In the genomic region with DNA sequence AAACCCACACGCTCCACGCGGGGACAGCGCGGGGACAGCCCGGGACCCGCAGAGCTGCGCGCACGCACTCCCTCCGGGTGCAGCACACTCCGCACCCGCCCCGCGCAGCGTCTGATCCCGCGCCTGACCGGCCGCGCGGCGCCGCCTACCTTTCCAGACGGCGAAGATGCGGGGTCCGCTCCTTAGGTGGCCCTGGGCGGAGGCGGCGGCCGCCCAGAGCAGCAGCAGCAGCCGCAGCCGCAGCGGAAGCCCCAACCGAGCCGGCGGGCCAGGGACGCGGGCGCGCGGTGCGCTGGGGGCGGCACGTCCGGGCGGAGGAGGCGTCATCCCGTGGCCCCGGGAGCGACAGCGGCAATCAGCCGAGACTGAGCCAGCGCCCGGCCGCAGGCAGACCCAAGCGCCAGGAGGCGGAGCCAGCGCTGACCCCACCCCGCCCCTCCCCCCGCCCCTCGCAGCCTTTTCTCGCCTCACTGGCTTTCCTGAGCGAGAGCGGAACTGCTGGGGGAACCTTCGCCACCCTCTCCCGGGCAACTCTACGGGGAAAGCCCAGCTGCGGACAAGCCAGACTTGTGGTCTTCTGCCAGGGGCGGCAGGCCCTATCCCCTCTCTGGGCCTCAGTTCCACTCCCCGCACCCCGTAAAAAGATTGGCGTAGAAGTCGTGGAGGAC, we compare ENCODE assay signal across 1 cellular context.
TF ChIP-seq lines count a peak whose summit lies in the region.

A gene with protein sequence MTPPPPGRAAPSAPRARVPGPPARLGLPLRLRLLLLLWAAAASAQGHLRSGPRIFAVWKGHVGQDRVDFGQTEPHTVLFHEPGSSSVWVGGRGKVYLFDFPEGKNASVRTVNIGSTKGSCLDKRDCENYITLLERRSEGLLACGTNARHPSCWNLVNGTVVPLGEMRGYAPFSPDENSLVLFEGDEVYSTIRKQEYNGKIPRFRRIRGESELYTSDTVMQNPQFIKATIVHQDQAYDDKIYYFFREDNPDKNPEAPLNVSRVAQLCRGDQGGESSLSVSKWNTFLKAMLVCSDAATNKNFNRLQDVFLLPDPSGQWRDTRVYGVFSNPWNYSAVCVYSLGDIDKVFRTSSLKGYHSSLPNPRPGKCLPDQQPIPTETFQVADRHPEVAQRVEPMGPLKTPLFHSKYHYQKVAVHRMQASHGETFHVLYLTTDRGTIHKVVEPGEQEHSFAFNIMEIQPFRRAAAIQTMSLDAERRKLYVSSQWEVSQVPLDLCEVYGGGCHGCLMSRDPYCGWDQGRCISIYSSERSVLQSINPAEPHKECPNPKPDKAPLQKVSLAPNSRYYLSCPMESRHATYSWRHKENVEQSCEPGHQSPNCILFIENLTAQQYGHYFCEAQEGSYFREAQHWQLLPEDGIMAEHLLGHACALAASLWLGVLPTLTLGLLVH (minus strand): TSS at position 367 of the 668 bp plus-strand sequence. CDS start 40 bp downstream, at position 327.

TF ChIP-seq in HEK293, 187 proteins besides CTCF, POLR2A, EP300 and RAD21 (continued from another document):
- TF ChIP-seq, protein P1, sequence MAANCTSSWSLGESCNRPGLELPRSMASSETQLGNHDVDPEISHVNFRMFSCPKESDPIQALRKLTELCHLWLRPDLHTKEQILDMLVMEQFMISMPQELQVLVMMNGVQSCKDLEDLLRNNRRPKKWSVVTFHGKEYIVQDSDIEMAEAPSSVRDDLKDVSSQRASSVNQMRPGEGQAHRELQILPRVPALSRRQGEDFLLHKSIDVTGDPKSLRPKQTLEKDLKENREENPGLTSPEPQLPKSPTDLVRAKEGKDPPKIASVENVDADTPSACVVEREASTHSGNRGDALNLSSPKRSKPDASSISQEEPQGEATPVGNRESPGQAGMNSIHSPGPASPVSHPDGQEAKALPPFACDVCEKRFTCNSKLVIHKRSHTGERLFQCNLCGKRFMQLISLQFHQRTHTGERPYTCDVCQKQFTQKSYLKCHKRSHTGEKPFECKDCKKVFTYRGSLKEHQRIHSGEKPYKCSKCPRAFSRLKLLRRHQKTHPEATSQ (tag by site-specific recombination; IDR thresholded peaks at IDR 0.05), result 0 out of 2 replicates have a peak, but pooled peaks have one; percentile 25
- TF ChIP-seq, protein P2, sequence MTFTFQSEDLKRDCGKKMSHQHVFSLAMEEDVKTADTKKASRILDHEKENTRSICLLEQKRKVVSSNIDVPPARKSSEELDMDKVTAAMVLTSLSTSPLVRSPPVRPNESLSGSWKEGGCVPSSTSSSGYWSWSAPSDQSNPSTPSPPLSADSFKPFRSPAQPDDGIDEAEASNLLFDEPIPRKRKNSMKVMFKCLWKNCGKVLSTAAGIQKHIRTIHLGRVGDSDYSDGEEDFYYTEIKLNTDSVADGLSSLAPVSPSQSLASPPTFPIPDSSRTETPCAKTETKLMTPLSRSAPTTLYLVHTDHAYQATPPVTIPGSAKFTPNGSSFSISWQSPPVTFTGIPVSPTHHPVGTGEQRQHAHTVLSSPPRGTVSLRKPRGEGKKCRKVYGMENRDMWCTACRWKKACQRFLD (tag by site-specific recombination; IDR thresholded peaks at IDR 0.05), result no peak
- TF ChIP-seq ZBTB8A (tag by site-specific recombination; IDR thresholded peaks at IDR 0.05) (peak; percentile 76), ZNF677 (tag by site-specific recombination; IDR thresholded peaks at IDR 0.05) (0 out of 2 replicates have a peak, but pooled peaks have one; percentile 10), ZEB2 (tag by site-specific recombination; IDR thresholded peaks at IDR 0.05) (peak; percentile 35), ZNF660 (tag by site-specific recombination; IDR thresholded peaks at IDR 0.05) (peak; percentile 96), ZNF2 (tag by site-specific recombination; IDR thresholded peaks at IDR 0.05) (peak; percentile 3; the same call in 1 of the 2 replicates), YY1 (tag by site-specific recombination; IDR thresholded peaks at IDR 0.05) (0 out of 2 replicates have a peak, but pooled peaks have one; percentile 49), ZNF335 (tag by site-specific recombination; conservative IDR thresholded peaks at IDR 0.05) (0 out of 2 replicates have a peak, but pooled peaks have one; percentile 92), OSR2 (tag by site-specific recombination; IDR thresholded peaks at IDR 0.05) (peak; percentile 53; the same call in 1 of the 2 replicates), ZBTB17 (tag by site-specific recombination; IDR thresholded peaks at IDR 0.05) (peak; percentile 33; the same call in 1 of the 2 replicates), FEZF1 (tag by site-specific recombination; IDR thresholded peaks at IDR 0.05) (peak; percentile 14; the same call in 1 of the 2 replicates), GLI2 (tag by site-specific recombination; IDR thresholded peaks at IDR 0.05; ENCODE audit: borderline replicate concordance, low read depth) (no peak), ZFP41 (tag by site-specific recombination; IDR thresholded peaks at IDR 0.05; ENCODE audit: borderline replicate concordance) (no peak), ZNF510 (tag by site-specific recombination; IDR thresholded peaks at IDR 0.05; ENCODE audit: insufficient replicate concordance) (no peak), GLIS1 (tag by site-specific recombination; IDR thresholded peaks at IDR 0.05) (peak; percentile 22; the same call in 1 of the 2 replicates)
- TF ChIP-seq, protein P3, sequence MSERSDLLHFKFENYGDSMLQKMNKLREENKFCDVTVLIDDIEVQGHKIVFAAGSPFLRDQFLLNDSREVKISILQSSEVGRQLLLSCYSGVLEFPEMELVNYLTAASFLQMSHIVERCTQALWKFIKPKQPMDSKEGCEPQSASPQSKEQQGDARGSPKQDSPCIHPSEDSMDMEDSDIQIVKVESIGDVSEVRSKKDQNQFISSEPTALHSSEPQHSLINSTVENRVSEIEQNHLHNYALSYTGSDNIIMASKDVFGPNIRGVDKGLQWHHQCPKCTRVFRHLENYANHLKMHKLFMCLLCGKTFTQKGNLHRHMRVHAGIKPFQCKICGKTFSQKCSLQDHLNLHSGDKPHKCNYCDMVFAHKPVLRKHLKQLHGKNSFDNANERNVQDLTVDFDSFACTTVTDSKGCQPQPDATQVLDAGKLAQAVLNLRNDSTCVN (tag by site-specific recombination; optimal IDR thresholded peaks at IDR 0.05), result peak; percentile 96
- TF ChIP-seq, protein P4, sequence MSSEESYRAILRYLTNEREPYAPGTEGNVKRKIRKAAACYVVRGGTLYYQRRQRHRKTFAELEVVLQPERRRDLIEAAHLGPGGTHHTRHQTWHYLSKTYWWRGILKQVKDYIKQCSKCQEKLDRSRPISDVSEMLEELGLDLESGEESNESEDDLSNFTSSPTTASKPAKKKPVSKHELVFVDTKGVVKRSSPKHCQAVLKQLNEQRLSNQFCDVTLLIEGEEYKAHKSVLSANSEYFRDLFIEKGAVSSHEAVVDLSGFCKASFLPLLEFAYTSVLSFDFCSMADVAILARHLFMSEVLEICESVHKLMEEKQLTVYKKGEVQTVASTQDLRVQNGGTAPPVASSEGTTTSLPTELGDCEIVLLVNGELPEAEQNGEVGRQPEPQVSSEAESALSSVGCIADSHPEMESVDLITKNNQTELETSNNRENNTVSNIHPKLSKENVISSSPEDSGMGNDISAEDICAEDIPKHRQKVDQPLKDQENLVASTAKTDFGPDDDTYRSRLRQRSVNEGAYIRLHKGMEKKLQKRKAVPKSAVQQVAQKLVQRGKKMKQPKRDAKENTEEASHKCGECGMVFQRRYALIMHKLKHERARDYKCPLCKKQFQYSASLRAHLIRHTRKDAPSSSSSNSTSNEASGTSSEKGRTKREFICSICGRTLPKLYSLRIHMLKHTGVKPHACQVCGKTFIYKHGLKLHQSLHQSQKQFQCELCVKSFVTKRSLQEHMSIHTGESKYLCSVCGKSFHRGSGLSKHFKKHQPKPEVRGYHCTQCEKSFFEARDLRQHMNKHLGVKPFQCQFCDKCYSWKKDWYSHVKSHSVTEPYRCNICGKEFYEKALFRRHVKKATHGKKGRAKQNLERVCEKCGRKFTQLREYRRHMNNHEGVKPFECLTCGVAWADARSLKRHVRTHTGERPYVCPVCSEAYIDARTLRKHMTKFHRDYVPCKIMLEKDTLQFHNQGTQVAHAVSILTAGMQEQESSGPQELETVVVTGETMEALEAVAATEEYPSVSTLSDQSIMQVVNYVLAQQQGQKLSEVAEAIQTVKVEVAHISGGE (tag by site-specific recombination; conservative IDR thresholded peaks at IDR 0.05; ENCODE audit: low read depth), result peak; percentile 40; the same call in 1 of the 2 replicates
- TF ChIP-seq, protein P5, sequence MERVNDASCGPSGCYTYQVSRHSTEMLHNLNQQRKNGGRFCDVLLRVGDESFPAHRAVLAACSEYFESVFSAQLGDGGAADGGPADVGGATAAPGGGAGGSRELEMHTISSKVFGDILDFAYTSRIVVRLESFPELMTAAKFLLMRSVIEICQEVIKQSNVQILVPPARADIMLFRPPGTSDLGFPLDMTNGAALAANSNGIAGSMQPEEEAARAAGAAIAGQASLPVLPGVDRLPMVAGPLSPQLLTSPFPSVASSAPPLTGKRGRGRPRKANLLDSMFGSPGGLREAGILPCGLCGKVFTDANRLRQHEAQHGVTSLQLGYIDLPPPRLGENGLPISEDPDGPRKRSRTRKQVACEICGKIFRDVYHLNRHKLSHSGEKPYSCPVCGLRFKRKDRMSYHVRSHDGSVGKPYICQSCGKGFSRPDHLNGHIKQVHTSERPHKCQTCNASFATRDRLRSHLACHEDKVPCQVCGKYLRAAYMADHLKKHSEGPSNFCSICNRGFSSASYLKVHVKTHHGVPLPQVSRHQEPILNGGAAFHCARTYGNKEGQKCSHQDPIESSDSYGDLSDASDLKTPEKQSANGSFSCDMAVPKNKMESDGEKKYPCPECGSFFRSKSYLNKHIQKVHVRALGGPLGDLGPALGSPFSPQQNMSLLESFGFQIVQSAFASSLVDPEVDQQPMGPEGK (tag by site-specific recombination; IDR thresholded peaks at IDR 0.05), result 0 out of 2 replicates have a peak, but pooled peaks have one; percentile 79
